14 cellular contexts compared by ENCODE assay signal in the genomic region with DNA sequence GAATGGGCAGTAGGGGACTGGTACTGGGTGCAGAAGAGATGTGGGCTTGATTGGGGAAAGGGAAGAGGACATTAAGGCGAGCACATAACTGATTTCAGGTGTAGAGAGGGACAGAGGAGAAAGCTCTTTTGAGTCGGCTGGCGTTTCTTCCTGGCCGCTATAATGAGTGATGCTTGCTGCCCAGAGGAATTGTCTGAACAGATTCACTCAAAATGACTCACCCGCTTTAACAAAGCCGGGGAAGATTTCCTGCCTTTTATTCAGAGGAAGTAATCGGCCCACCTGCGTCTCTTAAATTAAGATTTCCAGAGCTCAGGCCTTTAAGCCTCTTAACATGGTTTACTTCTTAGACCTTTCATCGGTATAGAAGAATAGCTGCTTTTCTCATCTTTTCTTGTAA.
DNase-seq lines count a peak whose midpoint lies in the region; ATAC-seq lines count a peak whose summit lies in the region.
"Had no signal": no experiment of that assay in that cellular context is flagged by ENCODE, and none has a peak within 500 bp of the region (broad histone marks: within the 10 kb centered on the region; RNA-seq: fewer than 3 reads in every experiment).

No MANE protein-coding gene starts in this region.

- H3K4me3 ChIP-seq in mesodermal cell (ENCODE audit: extremely low read depth, insufficient read depth, low read length, poor library complexity, severe bottlenecking) = no peak overlapping the region
- H3K4me3 ChIP-seq: right lobe of liver had no signal

- H3K4me1 ChIP-seq in mesodermal cell (ENCODE audit: control insufficient read depth, insufficient read depth, low read length, poor library complexity, severe bottlenecking) = peaks cover 10% of the 10 kb centered on the region
- H3K4me1 ChIP-seq: right lobe of liver had no signal

- 10 to 24% methylated on average over 3 to 7 of the region's 9 CpGs for WGBS in mesodermal cell (ENCODE audit: insufficient coverage in 2 of 2), 2 experiments

- no peaks in the 10 kb centered on the region for H3K36me3 ChIP-seq in mesodermal cell (ENCODE audit: control insufficient read depth, insufficient read depth, low read length)
- H3K36me3 ChIP-seq: right lobe of liver had no signal

- no peak for ATAC-seq in GM18861 (IDR thresholded peaks at IDR 0.05; ENCODE audit: unreplicated experiment)
- ATAC-seq: activated CD4-positive, alpha-beta T cell treated with anti-CD3 and anti-CD28 coated beads for 36 hours; right lobe of liver; stimulated activated naive CD8-positive, alpha-beta T cell treated with anti-CD3 and anti-CD28 coated beads, Interleukin-15, Interleukin-2, amounts not matched to agents 100 U/mL and 50 U/mL, for 24 hours had no signal

- H3K27ac ChIP-seq in mesodermal cell (ENCODE audit: low read depth, low read length, severe bottlenecking) = peak overlapping the region; percentile 30
- H3K27ac ChIP-seq: right lobe of liver had no signal

- DNase-seq in ELR (ENCODE audit: low read depth) (peak; percentile 65), NCI-H2227 treated with DMSO at 0.1 percent for 48 hours (lab: John Stamatoyannopoulos, UW) (peak; percentile 85), ecto neural progenitor cell (ENCODE audit: low spot score) (peak; percentile 57), NOMO-1 (lab: John Stamatoyannopoulos, UW; ENCODE audit: unreplicated experiment in 2 of 2) (no peak), HT-29 (ENCODE audit: low spot score) (no peak), NCI-H2196 treated with DMSO at 0.1 percent for 48 hours (lab: John Stamatoyannopoulos, UW; ENCODE audit: unreplicated experiment) (no peak)
- DNase-seq: activated CD4-positive, alpha-beta T cell treated with anti-CD3 and anti-CD28 coated beads for 36 hours; activated effector memory CD4-positive, alpha-beta T cell treated with Interleukin-2 at 50 U/mL for 16 hours; central memory CD4-positive, alpha-beta T cell; NCI-H1694 treated with DMSO at 0.1 percent for 48 hours; right lobe of liver; stimulated activated naive CD8-positive, alpha-beta T cell treated with anti-CD3 and anti-CD28 coated beads, Interleukin-15, Interleukin-2, amounts not matched to agents 100 U/mL and 50 U/mL, for 24 hours had no signal

- H3K9me3 ChIP-seq in mesodermal cell (ENCODE audit: control insufficient read depth, low read length) = no peaks in the 10 kb centered on the region
- H3K9me3 ChIP-seq: right lobe of liver had no signal

Comparison
In these comparisons a context has a peak if more than half of its experiments do, and no peak if none do; other contexts are left out.
1. DNase-seq: peak in ELR (single experiment), NCI-H2227 treated with DMSO at 0.1 percent for 48 hours (single experiment) and ecto neural progenitor cell (single experiment); none in NOMO-1 (0 of 2), HT-29 (single experiment) and NCI-H2196 treated with DMSO at 0.1 percent for 48 hours (single experiment).